In the genomic region with DNA sequence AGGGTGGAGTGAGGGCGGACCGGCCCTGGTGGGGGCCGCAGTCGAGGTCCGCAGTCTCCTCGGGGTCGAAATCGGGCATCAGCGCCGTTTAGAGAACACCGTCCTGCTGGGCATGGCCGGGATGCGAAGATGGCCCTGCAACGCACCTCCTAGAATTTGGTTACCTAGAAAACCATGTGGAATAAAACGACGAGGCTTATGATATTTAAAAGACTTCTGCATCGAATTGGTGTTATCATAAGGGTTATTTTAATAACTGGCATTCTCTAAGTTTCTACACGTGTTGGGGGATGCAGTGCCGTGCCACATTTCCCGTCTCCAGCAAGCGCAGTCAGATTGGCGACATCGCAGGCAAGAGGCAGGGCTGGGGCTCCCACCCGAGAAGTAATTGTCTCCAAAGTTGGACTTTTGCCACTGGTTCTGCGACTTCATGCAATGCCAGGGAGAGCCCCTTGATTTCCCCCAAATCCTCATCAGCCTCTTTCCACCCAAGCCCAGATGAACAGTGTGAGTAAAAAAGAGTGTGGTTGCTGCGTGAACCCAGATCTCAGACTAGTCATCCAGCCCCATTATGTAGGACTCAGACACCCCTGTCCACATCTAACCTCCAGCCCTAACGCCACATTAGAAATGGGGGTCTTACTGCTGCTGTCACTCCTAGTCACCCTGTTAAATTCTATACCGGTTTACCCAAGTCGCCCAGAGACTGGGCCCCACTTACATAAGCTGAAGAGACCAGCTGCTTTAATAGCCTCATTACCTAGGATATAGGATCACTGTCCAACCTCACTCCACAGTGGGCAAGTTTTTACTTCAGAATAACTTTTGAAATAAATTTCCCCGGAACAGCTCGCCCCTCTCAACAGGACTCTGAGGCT, we compare ENCODE assay signal across 8 cellular contexts. TPM values are rescaled to one million over a fixed set of nuclear protein-coding genes. Genes with fewer than 3 reads are reported as not detected.
DNase-seq lines count a peak whose midpoint lies in the region; ATAC-seq, FAIRE-seq and TF ChIP-seq lines count a peak whose summit lies in the region.

No MANE protein-coding gene starts in this region.

- peaks cover 28% of the 10 kb centered on the region for H3K4me1 ChIP-seq in mucosa of descending colon (ENCODE audit: low read depth)
- peaks cover 19% of the 10 kb centered on the region for H3K4me1 ChIP-seq in thymus (ENCODE audit: control insufficient read depth, insufficient read depth, low read length)

- no peak for ATAC-seq in mucosa of descending colon
- ATAC-seq in HG03460 (IDR thresholded peaks at IDR 0.05; ENCODE audit: unreplicated experiment) = no peak

- DNase-seq in NCI-H1417 (lab: John Stamatoyannopoulos, UW) = peak in 2 of 3 experiments; percentile 55 to 83
- no peak for DNase-seq in NCI-H1417 treated with DMSO at 0.1 percent for 48 hours (lab: John Stamatoyannopoulos, UW)
- DNase-seq in T-helper 2 cell = peak in 4 of 5 experiments; percentile 18 to 45 (median 32)
- no peak for DNase-seq in coronary artery (ENCODE audit: low spot score)
- peak in 2 of 3 donors; percentile 52 to 60 for DNase-seq in mucosa of descending colon
- no peak for DNase-seq in D721Med (ENCODE audit: insufficient read length, low spot score)

- FAIRE-seq in D721Med (lab: Jason Lieb, UNC) = no peak

- no peaks in the 10 kb centered on the region for H3K27me3 ChIP-seq in thymus (ENCODE audit: control insufficient read depth, insufficient read depth)

- peak overlapping the region; percentile 73 for H3K4me3 ChIP-seq in coronary artery
- peak overlapping the region; percentile 83 for H3K4me3 ChIP-seq in mucosa of descending colon
- H3K4me3 ChIP-seq in thymus (ENCODE audit: low read length) = peak overlapping the region; percentile 85

- H3K36me3 ChIP-seq in mucosa of descending colon (ENCODE audit: low read depth) (no peaks in the 10 kb centered on the region), thymus (ENCODE audit: control insufficient read depth, insufficient read depth) (no peaks in the 10 kb centered on the region)

- 23% methylated on average over 31 of the region's 31 CpGs for WGBS in thymus

- intact Hi-C loops in mucosa of descending colon (cut with DNase I, micrococcal nuclease) = no loop called here

- H3K9me3 ChIP-seq in mucosa of descending colon = no peaks in the 10 kb centered on the region
- H3K9me3 ChIP-seq in thymus (ENCODE audit: control insufficient read depth) = no peaks in the 10 kb centered on the region

- TF ChIP-seq CTCF in coronary artery (IDR thresholded peaks at IDR 0.05) (no peak), mucosa of descending colon (IDR thresholded peaks at IDR 0.05) (no peak), D721Med (IDR thresholded peaks at IDR 0.05; ENCODE audit: insufficient read depth, missing control alignments) (no peak)

- H3K27ac ChIP-seq in coronary artery (peak overlapping the region; percentile 94 to 100), thymus (ENCODE audit: low read depth) (peak overlapping the region; percentile 97)

RNA-seq across cellular contexts. Expression of gene DHRS12, which starts 0.6 kb away (rescaled TPM):
- total RNA-seq in mucosa of descending colon = 10 to 100 TPM; 11.8 to 15.1 (median 14.1) TPM
- 14.8 TPM for polyA plus RNA-seq in thymus

RNA-seq across cellular contexts. Expression of gene TMEM272, which starts 40.4 kb away (rescaled TPM):
- under 1 TPM; 0.07 to 0.35 (median 0.29) TPM for total RNA-seq in mucosa of descending colon
- 0.68 TPM for polyA plus RNA-seq in thymus

RNA-seq across cellular contexts. Expression of gene CCDC70, which starts 57.2 kb away (rescaled TPM):
- total RNA-seq in mucosa of descending colon = not detected
- 0.07 TPM for polyA plus RNA-seq in thymus

Comparison
In these comparisons a context has a peak if more than half of its experiments do, and no peak if none do; other contexts are left out.
1. DNase-seq: peak in NCI-H1417 (2 of 3), T-helper 2 cell (4 of 5) and mucosa of descending colon (2 of 3); none in NCI-H1417 treated with DMSO at 0.1 percent for 48 hours (single experiment), coronary artery (single experiment) and D721Med (single experiment).
2. Peak in every context shown above with its lines, with median percentiles within 50 percentile points of each other: H3K4me3 ChIP-seq.